In genomic region chr13:50909605-50910482, GRCh38 we compare ENCODE assay signal across 1 cellular context.
TF ChIP-seq lines count a peak whose summit lies in the region.

TSS of gene RNASEH2B (plus strand) at chr13:50909791. CDS start at chr13:50910077, 286 bp downstream.

TF ChIP-seq in K562, 482 proteins besides CTCF, POLR2A, EP300 and RAD21 (continued from another document and continues in another):
- TF ChIP-seq ZNF280B (CRISPR knock-in tag; IDR thresholded peaks at IDR 0.05) = no peak
- no peak for TF ChIP-seq HNRNPH1 (optimal IDR thresholded peaks at IDR 0.05; ENCODE audit: low read depth, low read length)
- no peak for TF ChIP-seq CEBPZ (IDR thresholded peaks at IDR 0.05; ENCODE audit: borderline replicate concordance, low read depth, low read length)
- TF ChIP-seq GMEB1 (CRISPR knock-in tag; IDR thresholded peaks at IDR 0.05) = peak; percentile 26; the same call in 1 of the 2 replicates
- peak; percentile 78 to 87 for TF ChIP-seq NONO (IDR thresholded peaks at IDR 0.05; ENCODE audit: low read depth in 2 of 2, low read length in 1 of 2)
- no peak for TF ChIP-seq FOXM1 (IDR thresholded peaks at IDR 0.05; ENCODE audit: low read depth)
- no peak for TF ChIP-seq FOXM1 (CRISPR knock-in tag; IDR thresholded peaks at IDR 0.05; ENCODE audit: low read depth)
- no peak for TF ChIP-seq MIER1 (IDR thresholded peaks at IDR 0.05; ENCODE audit: low read depth)
- no peak for TF ChIP-seq RNF2 (IDR thresholded peaks at IDR 0.05)
- TF ChIP-seq GATAD2A (IDR thresholded peaks at IDR 0.05) = 0 out of 2 replicates have a peak, but pooled peaks have one; percentile 55
- peak; percentile 79 for TF ChIP-seq SUPT5H (IDR thresholded peaks at IDR 0.05)
- peak; percentile 70 for TF ChIP-seq E2F8 (IDR thresholded peaks at IDR 0.05; ENCODE audit: low read depth, partially characterized antibody)
- no peak for TF ChIP-seq ZNF263 (CRISPR knock-in tag; IDR thresholded peaks at IDR 0.05; ENCODE audit: borderline replicate concordance)
- peak; percentile 25; the same call in 1 of the 2 replicates for TF ChIP-seq SP1 (CRISPR knock-in tag; IDR thresholded peaks at IDR 0.05)
- no peak for TF ChIP-seq MYBL2 (IDR thresholded peaks at IDR 0.05; ENCODE audit: low read depth)
- TF ChIP-seq MYBL2 (CRISPR knock-in tag; IDR thresholded peaks at IDR 0.05; ENCODE audit: borderline replicate concordance) = no peak
- TF ChIP-seq ZSCAN32 (CRISPR knock-in tag; IDR thresholded peaks at IDR 0.05) = no peak
- TF ChIP-seq TGIF2 (CRISPR knock-in tag; IDR thresholded peaks at IDR 0.05) = no peak
- TF ChIP-seq MGA (IDR thresholded peaks at IDR 0.05) = peak; percentile 36
- TF ChIP-seq NR2C1 (IDR thresholded peaks at IDR 0.05) = no peak
- TF ChIP-seq NR2C1 (tag; IDR thresholded peaks at IDR 0.05) = no peak
- TF ChIP-seq ZNF146 (CRISPR knock-in tag; IDR thresholded peaks at IDR 0.05; ENCODE audit: unreplicated experiment) = no peak
- no peak for TF ChIP-seq MCM3 (IDR thresholded peaks at IDR 0.05)
- TF ChIP-seq FOXK2 (conservative IDR thresholded peaks at IDR 0.05 in 1 of 2, IDR thresholded peaks at IDR 0.05 in 1 of 2; ENCODE audit: low read depth in 2 of 2) = peak in 1 of 2 experiments; percentile 67; a peak in 2 of 4 replicates
- TF ChIP-seq ZNF639 (CRISPR knock-in tag; conservative IDR thresholded peaks at IDR 0.05 in 1 of 2, IDR thresholded peaks at IDR 0.05 in 1 of 2) = no peak; a peak in 1 of 4 replicates
- TF ChIP-seq IRF9 (tag; IDR thresholded peaks at IDR 0.05) = no peak
- TF ChIP-seq TOE1 (IDR thresholded peaks at IDR 0.05; ENCODE audit: borderline replicate concordance) = 0 out of 2 replicates have a peak, but pooled peaks have one; percentile 12
- no peak for TF ChIP-seq TOE1 (CRISPR knock-in tag; IDR thresholded peaks at IDR 0.05; ENCODE audit: borderline replicate concordance, low read depth)
- peak; percentile 89 for TF ChIP-seq MYC (IDR thresholded peaks at IDR 0.05; ENCODE audit: low read depth, low read length)
- no peak for TF ChIP-seq MYC (CRISPR knock-in tag; IDR thresholded peaks at IDR 0.05; ENCODE audit: borderline replicate concordance, low read depth)
- TF ChIP-seq SAFB (IDR thresholded peaks at IDR 0.05; ENCODE audit: borderline replicate concordance, low read depth, low read length) = peak; percentile 97
- TF ChIP-seq ELF2 (CRISPR knock-in tag; IDR thresholded peaks at IDR 0.05) = peak; percentile 43; the same call in 1 of the 2 replicates
- peak; percentile 4 for TF ChIP-seq NEUROD1 (IDR thresholded peaks at IDR 0.05; ENCODE audit: borderline replicate concordance, low read depth, low read length, partially characterized antibody)
- TF ChIP-seq ZNF134 (CRISPR knock-in tag; conservative IDR thresholded peaks at IDR 0.05) = no peak
- no peak for TF ChIP-seq HIVEP1 (CRISPR knock-in tag; IDR thresholded peaks at IDR 0.05)
- TF ChIP-seq JUND (IDR thresholded peaks at IDR 0.05; ENCODE audit: borderline replicate concordance, low read depth, low read length) = peak; percentile 18; the same call in 1 of the 2 replicates
- no peak; the same call in 2 of the 3 replicates for TF ChIP-seq JUND (tag; IDR thresholded peaks at IDR 0.05; ENCODE audit: borderline replicate concordance, low read depth, low read length)
